ENCODE assay signal across 8 cellular contexts in genomic region chr1:116881879-116882520, GRCh38. TPM values are rescaled to one million over a fixed set of nuclear protein-coding genes. Genes with fewer than 3 reads are reported as not detected.
DNase-seq lines count a peak whose midpoint lies in the region; ATAC-seq and TF ChIP-seq lines count a peak whose summit lies in the region.

No MANE protein-coding gene starts in this region.

- no peaks in the 10 kb centered on the region for H3K4me1 Mint-ChIP-seq in CD8-positive, alpha-beta memory T cell
- peaks cover 13% of the 10 kb centered on the region for H3K4me1 Mint-ChIP-seq in chondrocyte (ENCODE audit: low read depth)

- ATAC-seq in RWPE2 (ENCODE audit: low read depth) (no peak), mucosa of descending colon (peak; percentile 64), GM21717 (IDR thresholded peaks at IDR 0.05; ENCODE audit: unreplicated experiment) (no peak), GM19467 (IDR thresholded peaks at IDR 0.05; ENCODE audit: unreplicated experiment) (no peak)

- DNase-seq in CD8-positive, alpha-beta memory T cell: no peak
- DNase-seq in H4 (ENCODE audit: low spot score) (peak; percentile 10), RWPE2 (ENCODE audit: low spot score) (no peak), chondrocyte (ENCODE audit: low spot score) (no peak), mucosa of descending colon (peak in 2 of 3 donors; percentile 44 to 45), NCI-H748 treated with DMSO at 0.1 percent for 48 hours (lab: John Stamatoyannopoulos, UW) (no peak)

- intact Hi-C loops in mucosa of descending colon (cut with DNase I, micrococcal nuclease): no loop called here

- H3K4me3 ChIP-seq in CD8-positive, alpha-beta memory T cell (ENCODE audit: low read length): no peak overlapping the region
- H3K4me3 ChIP-seq in RWPE2 (ENCODE audit: severe bottlenecking): no peak overlapping the region
- no peak overlapping the region for H3K4me3 ChIP-seq in mucosa of descending colon

- no peak overlapping the region for H3K27ac Mint-ChIP-seq in CD8-positive, alpha-beta memory T cell
- peak overlapping the region; percentile 15 for H3K27ac Mint-ChIP-seq in chondrocyte (ENCODE audit: unreplicated experiment)

- H3K27ac ChIP-seq in CD8-positive, alpha-beta memory T cell (ENCODE audit: low read depth, low read length): peak overlapping the region; percentile 38
- H3K27ac ChIP-seq in RWPE2 (ENCODE audit: poor library complexity, severe bottlenecking): peak overlapping the region; percentile 78

- H3K27me3 Mint-ChIP-seq in CD8-positive, alpha-beta memory T cell: peaks cover 0 to 2% of the 10 kb centered on the region in 2 donors
- H3K27me3 Mint-ChIP-seq in chondrocyte (ENCODE audit: low read depth): no peaks in the 10 kb centered on the region

- no peaks in the 10 kb centered on the region for H3K27me3 ChIP-seq in CD8-positive, alpha-beta memory T cell (ENCODE audit: insufficient read depth, low read length, poor library complexity, severe bottlenecking)
- H3K27me3 ChIP-seq in RWPE2 (ENCODE audit: insufficient read depth, poor library complexity, severe bottlenecking): no peaks in the 10 kb centered on the region

- CTCF ChIA-PET in CD8-positive, alpha-beta memory T cell (lab: Charles Lee): interaction anchor here (0.8 to 2.7 kb wide), 5 partner anchors 64 to 170 kb away, joined by 3 to 15 read pairs (median 6); no protein-coding TSS in a partner anchor

- peaks cover 0 to 1% (median 0%) of the 10 kb centered on the region in 3 donors for H3K36me3 Mint-ChIP-seq in CD8-positive, alpha-beta memory T cell
- H3K36me3 Mint-ChIP-seq in chondrocyte (ENCODE audit: low read depth): no peaks in the 10 kb centered on the region

- peak; percentile 17 for TF ChIP-seq CTCF in RWPE2 (IDR thresholded peaks at IDR 0.05; ENCODE audit: poor library complexity, severe bottlenecking)
- peak; percentile 44 for TF ChIP-seq CTCF in chondrocyte (IDR thresholded peaks at IDR 0.05)
- TF ChIP-seq CTCF in mucosa of descending colon (IDR thresholded peaks at IDR 0.05): peak; percentile 20

- H3K4me1 ChIP-seq in CD8-positive, alpha-beta memory T cell (ENCODE audit: insufficient read depth, low read length): peaks cover 25% of the 10 kb centered on the region
- H3K4me1 ChIP-seq in RWPE2 (ENCODE audit: insufficient read depth, poor library complexity, severe bottlenecking): peaks cover 49% of the 10 kb centered on the region
- H3K4me1 ChIP-seq in mucosa of descending colon (ENCODE audit: low read depth): peaks cover 7% of the 10 kb centered on the region

- no peak overlapping the region for H3K4me3 Mint-ChIP-seq in CD8-positive, alpha-beta memory T cell
- no peak overlapping the region for H3K4me3 Mint-ChIP-seq in chondrocyte (ENCODE audit: unreplicated experiment)

- H3K36me3 ChIP-seq in CD8-positive, alpha-beta memory T cell (ENCODE audit: insufficient read depth, low read length): no peaks in the 10 kb centered on the region
- H3K36me3 ChIP-seq in RWPE2 (ENCODE audit: low read depth) (no peaks in the 10 kb centered on the region), mucosa of descending colon (ENCODE audit: low read depth) (no peaks in the 10 kb centered on the region)

- POLR2A ChIA-PET in CD8-positive, alpha-beta memory T cell (lab: Charles Lee): no interaction called here

- no peaks in the 10 kb centered on the region for H3K9me3 Mint-ChIP-seq in CD8-positive, alpha-beta memory T cell
- H3K9me3 Mint-ChIP-seq in chondrocyte (ENCODE audit: low read depth): no peaks in the 10 kb centered on the region

- H3K9me3 ChIP-seq in CD8-positive, alpha-beta memory T cell (ENCODE audit: low read length): no peaks in the 10 kb centered on the region
- H3K9me3 ChIP-seq in RWPE2 (ENCODE audit: severe bottlenecking) (no peaks in the 10 kb centered on the region), mucosa of descending colon (no peaks in the 10 kb centered on the region)

RNA-seq across cellular contexts. Expression of gene PTGFRN, which starts 27.7 kb away (rescaled TPM):
- 1 to 10 TPM; 6.1 to 6.5 TPM for total RNA-seq in CD8-positive, alpha-beta memory T cell
- polyA plus RNA-seq in CD8-positive, alpha-beta memory T cell: 0.39 TPM
- total RNA-seq in H4 (2014; rRNA removed; shearing (Covaris generic)): 47.0 and 70.9 TPM in 2 replicates
- total RNA-seq in chondrocyte: 79.7 to 123 TPM (median 117 TPM) in 3 replicates
- total RNA-seq in mucosa of descending colon: 100 to 1,000 TPM in 1 of 3 donors, 10 to 100 TPM in 2; 74.4 to 185 (median 84.4) TPM

Comparison
In these comparisons a context has a peak if more than half of its experiments do, and no peak if none do; other contexts are left out.
1. DNase-seq: peak in H4 (single experiment) and mucosa of descending colon (2 of 3); none in CD8-positive, alpha-beta memory T cell (0 of 5), RWPE2 (single experiment), chondrocyte (single experiment) and NCI-H748 treated with DMSO at 0.1 percent for 48 hours (single experiment).
2. Peak in every context shown above with its lines, with median percentiles within 50 percentile points of each other: CTCF ChIP-seq.